In genomic region chr10:112785089-112785488, GRCh38 we compare ENCODE assay signal across 24 cellular contexts.
"Had no signal": no experiment of that assay in that cellular context is flagged by ENCODE, and none has a peak within 500 bp of the region (broad histone marks: within the 10 kb centered on the region; RNA-seq: fewer than 3 reads in every experiment).

No MANE protein-coding gene starts in this region.

- H3K27me3 ChIP-seq: gastroesophageal sphincter, heart left ventricle, testis, upper lobe of left lung had no signal

- DNase-seq: activated B cell treated with CpG ODN at 0.5 μM for 24 hours; activated CD4-positive, alpha-beta T cell treated with anti-CD3 and anti-CD28 coated beads for 4 hours; activated CD4-positive, alpha-beta T cell treated with anti-CD3 and anti-CD28 coated beads, Interleukin-2, amount 50 U/mL, for 48 hours; activated CD8-positive, alpha-beta memory T cell treated with anti-CD3 and anti-CD28 coated beads, Interleukin-2, amount 50 U/mL, for 48 hours; activated naive CD4-positive, alpha-beta T cell treated with anti-CD3 and anti-CD28 coated beads for 36 hours; activated naive CD8-positive, alpha-beta T cell treated with anti-CD3 and anti-CD28 coated beads, Interleukin-2, amount 10 ng/mL, durations not matched to agents 7 days and 5 days; activated T-cell treated with anti-CD3 and anti-CD28 coated beads, Interleukin-2, amount 50 U/mL, for 4 hours; amniotic stem cell; cortex of kidney; heart left ventricle; kidney; midbrain; nucleus accumbens; stimulated activated CD4-positive, alpha-beta T cell treated with anti-CD3 and anti-CD28 coated beads, Interleukin-2, amount 100 ng/mL, for 48 hours; stimulated activated CD8-positive, alpha-beta memory T cell treated with anti-CD3 and anti-CD28 coated beads, Interleukin-4, amount 100 ng/mL, for 48 hours; stimulated activated naive B cell treated with anti-CD40 and anti-IgM and Interleukin-4, amounts not matched to agents 10 μg/mL and 1 μg/mL and 100 μg/mL, for 72 hours; T1000; testis; upper lobe of left lung had no signal

- H3K4me3 ChIP-seq: gastroesophageal sphincter, heart left ventricle, testis, upper lobe of left lung had no signal

- H3K27ac ChIP-seq: epithelial cell of prostate, gastroesophageal sphincter, heart left ventricle, testis, upper lobe of left lung had no signal

- H3K4me1 Mint-ChIP-seq: activated B cell treated with CpG ODN at 0.5 μM for 24 hours; activated naive CD8-positive, alpha-beta T cell treated with anti-CD3 and anti-CD28 coated beads, Interleukin-2, amount 10 ng/mL, durations not matched to agents 7 days and 5 days had no signal

- H3K27me3 Mint-ChIP-seq: activated B cell treated with CpG ODN at 0.5 μM for 24 hours; activated naive CD8-positive, alpha-beta T cell treated with anti-CD3 and anti-CD28 coated beads, Interleukin-2, amount 10 ng/mL, durations not matched to agents 7 days and 5 days; natural killer cell treated with Interleukin-12 subunit alpha and Interleukin-12 subunit beta and Interleukin-15 and Interleukin-18, amount 100 ng/mL, for 72 hours; stimulated activated naive B cell treated with anti-CD40 and anti-IgM and Interleukin-4, amounts not matched to agents 10 μg/mL and 1 μg/mL and 100 μg/mL, for 72 hours had no signal

- H3K36me3 ChIP-seq: gastroesophageal sphincter, heart left ventricle, upper lobe of left lung had no signal

- H3K27ac Mint-ChIP-seq: activated B cell treated with CpG ODN at 0.5 μM for 24 hours; activated naive CD4-positive, alpha-beta T cell treated with anti-CD3 and anti-CD28 coated beads for 36 hours; activated naive CD8-positive, alpha-beta T cell treated with anti-CD3 and anti-CD28 coated beads, Interleukin-2, amount 10 ng/mL, durations not matched to agents 7 days and 5 days; natural killer cell treated with Interleukin-12 subunit alpha and Interleukin-12 subunit beta and Interleukin-15 and Interleukin-18, amount 100 ng/mL, for 72 hours; stimulated activated naive B cell treated with anti-CD40 and anti-IgM and Interleukin-4, amounts not matched to agents 10 μg/mL and 1 μg/mL and 100 μg/mL, for 72 hours; T-helper 1 cell treated with Interleukin-12 subunit alpha and Interleukin-12 subunit beta and Interleukin-4 antibody, amounts not matched to agents 30 μg/mL and 1 μg/mL, for 36 hours had no signal

- H3K9me3 ChIP-seq: testis had no signal

- ATAC-seq: activated T-cell treated with anti-CD3 and anti-CD28 coated beads, Interleukin-2, amount 50 U/mL, for 4 hours; gastroesophageal sphincter; heart left ventricle; left lobe of liver; natural killer cell treated with Interleukin-12 subunit alpha and Interleukin-12 subunit beta and Interleukin-15 and Interleukin-18, amount 100 ng/mL, for 72 hours; stimulated activated naive B cell treated with anti-CD40 and anti-IgM and Interleukin-4, amounts not matched to agents 10 μg/mL and 1 μg/mL and 100 μg/mL, for 72 hours had no signal

- H3K4me3 Mint-ChIP-seq: activated B cell treated with CpG ODN at 0.5 μM for 24 hours; activated naive CD4-positive, alpha-beta T cell treated with anti-CD3 and anti-CD28 coated beads for 36 hours; activated naive CD8-positive, alpha-beta T cell treated with anti-CD3 and anti-CD28 coated beads, Interleukin-2, amount 10 ng/mL, durations not matched to agents 7 days and 5 days; activated T-cell treated with anti-CD3 and anti-CD28 coated beads, Interleukin-2, amount 50 U/mL, for 4 hours; natural killer cell treated with Interleukin-12 subunit alpha and Interleukin-12 subunit beta and Interleukin-15 and Interleukin-18, amount 100 ng/mL, for 72 hours; stimulated activated naive B cell treated with anti-CD40 and anti-IgM and Interleukin-4, amounts not matched to agents 10 μg/mL and 1 μg/mL and 100 μg/mL, for 72 hours; T-helper 1 cell treated with Interleukin-12 subunit alpha and Interleukin-12 subunit beta and Interleukin-4 antibody, amounts not matched to agents 30 μg/mL and 1 μg/mL, for 36 hours had no signal

- H3K4me1 ChIP-seq: gastroesophageal sphincter, testis, upper lobe of left lung had no signal
